Comparison of ENCODE assay signal across 25 cellular contexts in the genomic region with DNA sequence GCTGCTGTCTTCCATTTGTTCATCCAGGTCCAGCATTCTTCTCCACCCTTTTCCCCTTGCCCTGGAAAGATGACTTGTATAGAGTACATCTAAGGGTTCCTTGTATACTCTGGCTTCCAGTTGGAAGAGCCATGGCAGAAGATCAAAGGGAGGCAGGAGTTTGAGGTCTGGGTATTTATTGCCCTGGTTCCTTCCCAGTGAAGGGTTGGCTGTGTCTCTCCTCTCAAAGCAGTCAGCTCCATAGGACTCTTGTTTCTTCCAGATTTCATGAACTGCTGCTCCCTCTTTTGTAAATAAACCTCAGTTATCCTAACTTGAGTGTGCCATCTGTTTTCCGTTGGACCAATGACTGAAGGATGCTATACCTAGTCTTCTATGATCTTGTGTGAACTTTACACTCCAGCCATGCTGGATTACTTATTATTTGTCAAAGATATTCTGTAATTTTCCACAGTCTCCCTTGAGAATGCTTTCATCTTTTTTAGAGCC. TPM values are rescaled to one million over a fixed set of nuclear protein-coding genes. Genes with fewer than 3 reads are reported as not detected.
"Had no signal": no experiment of that assay in that cellular context is flagged by ENCODE, and none has a peak within 500 bp of the region (broad histone marks: within the 10 kb centered on the region; RNA-seq: fewer than 3 reads in every experiment).

No MANE protein-coding gene starts in this region.

- DNase-seq: hypothalamus; immature natural killer cell; kidney; left colon; left lung; lower lobe of right lung; mammary epithelial cell; mesenchymal stem cell; naive thymus-derived CD8-positive, alpha-beta T cell; nucleus accumbens; pancreas; posterior cingulate gyrus; retina; right cardiac atrium; sigmoid colon; small intestine; spleen; stimulated activated CD4-positive, alpha-beta T cell treated with anti-CD3 and anti-CD28 coated beads, Interleukin-4, amount 100 ng/mL, for 24 hours; stimulated activated naive CD4-positive, alpha-beta T cell; stomach; testis; thyroid gland; transverse colon; upper lobe of right lung had no signal

- ATAC-seq: left colon; left lung; lower lobe of right lung; naive thymus-derived CD8-positive, alpha-beta T cell; pancreas; right cardiac atrium; upper lobe of right lung had no signal

- H3K9me3 ChIP-seq: left lung, lower lobe of right lung, pancreas, prostate gland, sigmoid colon, spleen, stomach, testis, thyroid gland, transverse colon, upper lobe of right lung had no signal

- H3K4me1 ChIP-seq: left lung, lower lobe of right lung, pancreas, prostate gland, sigmoid colon, thyroid gland, transverse colon, upper lobe of right lung had no signal

- H3K27me3 ChIP-seq: left lung, pancreas, sigmoid colon, spleen, stomach, testis, thyroid gland, transverse colon, upper lobe of right lung had no signal

- H3K27ac ChIP-seq: left lung, lower lobe of right lung, pancreas, prostate gland, sigmoid colon, spleen, stomach, testis, thyroid gland, transverse colon, upper lobe of right lung had no signal

- H3K36me3 ChIP-seq: pancreas, prostate gland, transverse colon had no signal

- H3K4me3 ChIP-seq: left lung, lower lobe of right lung, pancreas, prostate gland, sigmoid colon, spleen, stomach, testis, thyroid gland, transverse colon, upper lobe of right lung had no signal

RNA-seq across cellular contexts. Expression of a gene that starts 23.8 kb away (rescaled TPM):
- total RNA-seq: naive thymus-derived CD8-positive, alpha-beta T cell had no signal
- polyA plus RNA-seq: immature natural killer cell had no signal
